In genomic region chr5:69148981-69149675, GRCh38 we compare ENCODE assay signal across 19 cellular contexts.
"Had no signal": no experiment of that assay in that cellular context is flagged by ENCODE, and none has a peak within 500 bp of the region (broad histone marks: within the 10 kb centered on the region; RNA-seq: fewer than 3 reads in every experiment).

No MANE protein-coding gene starts in this region.

- H3K9me3 ChIP-seq: heart left ventricle, right atrium auricular region, tibial artery, upper lobe of right lung, vagina had no signal

- H3K27ac ChIP-seq: heart left ventricle, right atrium auricular region, tibial artery, upper lobe of right lung, vagina had no signal

- H3K4me3 ChIP-seq: heart left ventricle, right atrium auricular region, tibial artery, upper lobe of right lung, vagina had no signal

- H3K9me3 Mint-ChIP-seq: central memory CD8-positive, alpha-beta T cell; dendritic cell treated with granulocyte-macrophage colony-stimulating factor and Interleukin-4, amounts not matched to agents 40 ng/mL and 50 ng/mL, for 4 days; effector memory CD8-positive, alpha-beta T cell; natural killer cell had no signal

- H3K27me3 ChIP-seq: heart left ventricle, right atrium auricular region, tibial artery, upper lobe of right lung, vagina had no signal

- H3K4me1 Mint-ChIP-seq: central memory CD8-positive, alpha-beta T cell; mesothelial cell of epicardium; natural killer cell had no signal

- ATAC-seq: effector memory CD8-positive, alpha-beta T cell; heart left ventricle; left lobe of liver; natural killer cell; upper lobe of right lung had no signal

- H3K36me3 Mint-ChIP-seq: mesothelial cell of epicardium, natural killer cell had no signal

- FAIRE-seq: islet of Langerhans, small intestine had no signal

- H3K4me3 Mint-ChIP-seq: central memory CD8-positive, alpha-beta T cell; dendritic cell treated with granulocyte-macrophage colony-stimulating factor and Interleukin-4, amounts not matched to agents 40 ng/mL and 50 ng/mL, for 4 days; effector memory CD8-positive, alpha-beta T cell; mesothelial cell of epicardium; natural killer cell had no signal

- DNase-seq: effector memory CD8-positive, alpha-beta T cell; erythroblast; foreskin melanocyte; heart left ventricle; hypothalamus; natural killer cell; posterior cingulate gyrus; small intestine; stimulated activated CD4-positive, alpha-beta T cell treated with anti-CD3 and anti-CD28 coated beads, Interleukin-12 subunit alpha, Interleukin-12 subunit beta, amount 100 ng/mL, for 4 hours; stimulated activated naive CD4-positive, alpha-beta T cell treated with Interleukin-2 at 50 U/mL for 16 hours; tibial artery; upper lobe of right lung had no signal

- H3K27me3 Mint-ChIP-seq: central memory CD8-positive, alpha-beta T cell; dendritic cell treated with granulocyte-macrophage colony-stimulating factor and Interleukin-4, amounts not matched to agents 40 ng/mL and 50 ng/mL, for 4 days; effector memory CD8-positive, alpha-beta T cell had no signal

- H3K36me3 ChIP-seq: heart left ventricle, right atrium auricular region, tibial artery, upper lobe of right lung, vagina had no signal

- H3K4me1 ChIP-seq: heart left ventricle, right atrium auricular region, tibial artery, upper lobe of right lung, vagina had no signal

- H3K27ac Mint-ChIP-seq: dendritic cell treated with granulocyte-macrophage colony-stimulating factor and Interleukin-4, amounts not matched to agents 40 ng/mL and 50 ng/mL, for 4 days; mesothelial cell of epicardium; natural killer cell had no signal
